Comparison of ENCODE assay signal across 24 cellular contexts in the genomic region with DNA sequence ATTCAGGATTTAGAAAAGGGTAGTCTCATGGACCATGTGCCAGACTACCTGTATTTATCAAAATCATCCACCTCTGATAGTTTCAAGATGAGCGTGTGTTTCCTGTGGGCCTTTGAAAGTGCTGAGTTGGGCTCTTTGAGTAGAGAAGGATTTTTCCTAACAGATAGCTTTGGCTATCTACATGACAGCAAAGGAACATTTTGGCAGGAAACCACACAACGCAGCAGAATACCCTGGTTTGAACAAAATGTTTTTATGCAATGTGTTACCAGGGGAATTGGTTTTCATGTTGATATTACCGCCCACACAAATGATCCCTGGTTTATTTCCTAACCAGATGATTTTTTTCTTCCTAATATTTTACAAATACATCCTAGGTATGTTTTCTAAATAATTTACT.
DNase-seq lines count a peak whose midpoint lies in the region.
"Had no signal": no experiment of that assay in that cellular context is flagged by ENCODE, and none has a peak within 500 bp of the region (broad histone marks: within the 10 kb centered on the region; RNA-seq: fewer than 3 reads in every experiment).

No MANE protein-coding gene starts in this region.

- H3K4me3 ChIP-seq in BLaER1 (no peak overlapping the region), mesenchymal stem cell (ENCODE audit: insufficient read depth in 1 of 2, low read depth in 1 of 2, low read length in 2 of 2) (no peak overlapping the region)
- H3K4me3 ChIP-seq: A549, breast epithelium, dorsolateral prefrontal cortex had no signal

- no peak overlapping the region for H3K27ac ChIP-seq in BLaER1
- H3K27ac ChIP-seq in mesenchymal stem cell (ENCODE audit: low read length, poor library complexity, severe bottlenecking), result no peak overlapping the region
- H3K27ac ChIP-seq: A549, dorsolateral prefrontal cortex had no signal

- H2BK5ac ChIP-seq in mesenchymal stem cell (ENCODE audit: low read depth, low read length, poor library complexity, severe bottlenecking), result no peak overlapping the region

- H3K9ac ChIP-seq in BLaER1, result no peak overlapping the region
- H3K9ac ChIP-seq in mesenchymal stem cell (ENCODE audit: low read length), result peak overlapping the region; percentile 43

- no peak overlapping the region for H2AK5ac ChIP-seq in mesenchymal stem cell (ENCODE audit: low read length, severe bottlenecking)

- H3K36me3 ChIP-seq in BLaER1, result no peaks in the 10 kb centered on the region
- no peaks in the 10 kb centered on the region for H3K36me3 ChIP-seq in mesenchymal stem cell (ENCODE audit: control insufficient read depth in 1 of 2, insufficient read depth in 2 of 2, low read depth in 1 of 2, low read length in 2 of 2)
- H3K36me3 ChIP-seq: breast epithelium had no signal

- no peak overlapping the region for H2BK12ac ChIP-seq in mesenchymal stem cell (ENCODE audit: low read length in 2 of 2)

- no peak overlapping the region for H2BK120ac ChIP-seq in mesenchymal stem cell (ENCODE audit: low read depth, low read length)

- no peak overlapping the region for H2AFZ ChIP-seq in mesenchymal stem cell (ENCODE audit: low read depth, low read length)

- DNase-seq in NCI-H446 treated with DMSO at 0.1 percent for 48 hours (lab: John Stamatoyannopoulos, UW) (peak; percentile 34), fibroblast of gingiva (ENCODE audit: low read depth) (peak; percentile 50), mesenchymal stem cell (no peak), GM19238 (ENCODE audit: insufficient read length, low spot score) (no peak), NCI-H82 (lab: John Stamatoyannopoulos, UW) (no peak), NCI-H2227 treated with DMSO at 0.1 percent for 48 hours (lab: John Stamatoyannopoulos, UW) (no peak)
- DNase-seq in stimulated activated CD4-positive, alpha-beta T cell treated with anti-CD3 and anti-CD28 coated beads, Interleukin-2, amount 100 ng/mL, for 24 hours, result no peak
- DNase-seq: activated CD4-positive, CD25-positive, alpha-beta regulatory T cell; activated CD8-positive, alpha-beta memory T cell treated with anti-CD3 and anti-CD28 coated beads for 24 hours; activated naive CD8-positive, alpha-beta T cell treated with anti-CD3 and anti-CD28 coated beads for 36 hours; CD4-positive, CD25-positive, alpha-beta regulatory T cell; DMS79 treated with DMSO at 0.1 percent for 48 hours; dorsolateral prefrontal cortex; KG1; mesendoderm; NCI-H1092 treated with DMSO at 0.1 percent for 48 hours; NCI-H2107; NCI-H526 treated with DMSO at 0.1 percent for 48 hours; SHP77 treated with DMSO at 0.1 percent for 48 hours; stimulated activated CD4-positive, alpha-beta T cell treated with anti-CD3 and anti-CD28 coated beads, Interleukin-12 subunit alpha, Interleukin-12 subunit beta, amount 100 ng/mL, for 4 hours; stimulated activated naive CD4-positive, alpha-beta T cell had no signal

- peaks cover 3% of the 10 kb centered on the region for H3K79me1 ChIP-seq in mesenchymal stem cell (replicated peaks; ENCODE audit: low read length, poor library complexity, severe bottlenecking)

- peak overlapping the region; percentile 52 for H3K4me2 ChIP-seq in BLaER1
- H3K4me2 ChIP-seq in mesenchymal stem cell (ENCODE audit: low read length, poor library complexity, severe bottlenecking), result no peak overlapping the region
- H3K4me2 ChIP-seq: A549 had no signal

- no peak overlapping the region for H4K8ac ChIP-seq in mesenchymal stem cell (ENCODE audit: low read length)

- H2BK15ac ChIP-seq in mesenchymal stem cell (ENCODE audit: low read depth, poor library complexity, severe bottlenecking), result no peak overlapping the region

- H4K91ac ChIP-seq in mesenchymal stem cell (ENCODE audit: low read length), result no peak overlapping the region

- no peak overlapping the region for H3K18ac ChIP-seq in mesenchymal stem cell (ENCODE audit: low read depth in 1 of 2, low read length in 2 of 2)

- no peak overlapping the region for H3K23ac ChIP-seq in mesenchymal stem cell (ENCODE audit: low read length in 2 of 2)

- H3K27me3 ChIP-seq in BLaER1, result no peaks in the 10 kb centered on the region
- H3K27me3 ChIP-seq in mesenchymal stem cell (ENCODE audit: control insufficient read depth in 1 of 2, insufficient read depth in 1 of 2, low read length in 2 of 2), result no peaks in the 10 kb centered on the region
- H3K27me3 ChIP-seq: breast epithelium, dorsolateral prefrontal cortex had no signal

- H3K4ac ChIP-seq in mesenchymal stem cell (ENCODE audit: low read depth in 1 of 2, low read length in 2 of 2), result no peak overlapping the region

- whole genome bisulfite sequencing in mesenchymal stem cell, result 100% methylated on average over 1 of the region's 3 CpGs

- H3K9me3 ChIP-seq in BLaER1 (peaks cover 9% of the 10 kb centered on the region; the same call in 1 of the 2 replicates), mesenchymal stem cell (ENCODE audit: control insufficient read depth, low read length) (no peaks in the 10 kb centered on the region)
- H3K9me3 ChIP-seq: A549, breast epithelium had no signal

- H4K20me1 ChIP-seq in BLaER1, result no peaks in the 10 kb centered on the region

- H3K14ac ChIP-seq in mesenchymal stem cell (ENCODE audit: low read length in 2 of 2), result no peak overlapping the region

- H3K4me1 ChIP-seq in BLaER1 (peaks cover 17% of the 10 kb centered on the region), mesenchymal stem cell (ENCODE audit: control insufficient read depth, insufficient read depth, low read depth, low read length) (no peaks in the 10 kb centered on the region)
- H3K4me1 ChIP-seq: A549, breast epithelium had no signal

Comparison
In these comparisons a context has a peak if more than half of its experiments do, and no peak if none do; other contexts are left out.
1. DNase-seq: peak in NCI-H446 treated with DMSO at 0.1 percent for 48 hours (single experiment) and fibroblast of gingiva (single experiment); none in mesenchymal stem cell (single experiment), GM19238 (single experiment), NCI-H82 (single experiment), NCI-H2227 treated with DMSO at 0.1 percent for 48 hours (single experiment) and stimulated activated CD4-positive, alpha-beta T cell treated with anti-CD3 and anti-CD28 coated beads, Interleukin-2, amount 100 ng/mL, for 24 hours (0 of 2).